In genomic region chr1:18085387-18086074, GRCh38 we compare ENCODE assay signal across 23 cellular contexts. TPM values are rescaled to one million over a fixed set of nuclear protein-coding genes. Genes with fewer than 3 reads are reported as not detected.
A peak's percentile ranks its signal among the peaks of the same experiment; 100 is the strongest.
DNase-seq lines count a peak whose midpoint lies in the region; ATAC-seq, FAIRE-seq and TF ChIP-seq lines count a peak whose summit lies in the region.
"Had no signal": no experiment of that assay in that cellular context is flagged by ENCODE, and none has a peak within 500 bp of the region (broad histone marks: within the 10 kb centered on the region; RNA-seq: fewer than 3 reads in every experiment).

No MANE protein-coding gene starts in this region.

- no peaks in the 10 kb centered on the region for H3K27me3 ChIP-seq in bronchial epithelial cell (ENCODE audit: control insufficient read depth, insufficient read depth, low read length)

- FAIRE-seq in bronchial epithelial cell (lab: Jason Lieb, UNC): peak; percentile 28
- FAIRE-seq: A549, GM12891, GM18507, H1 had no signal

- no peaks in the 10 kb centered on the region for H3K9me3 ChIP-seq in HEK293 (ENCODE audit: control insufficient read depth, insufficient read depth, low read depth, low read length)
- H3K9me3 ChIP-seq: A549 had no signal

- no peak for TF ChIP-seq CTCF in HEK293 (tag by site-specific recombination; IDR thresholded peaks at IDR 0.05)
- no peak for TF ChIP-seq CTCF in bronchial epithelial cell (IDR thresholded peaks at IDR 0.05; ENCODE audit: insufficient read depth, low read length, severe bottlenecking)

- POLR2A ChIA-PET in HEK293 (lab: Yijun Ruan, JAX): no interaction called here

- H3K27ac ChIP-seq in HEK293 (ENCODE audit: extremely low read depth, low read depth, low read length): no peak overlapping the region
- H3K27ac ChIP-seq: A549 had no signal

- CTCF ChIA-PET in HEK293 (lab: Yijun Ruan, JAX): interaction anchor here (0.6 to 1.5 kb wide), 7 partner anchors 15 to 442 kb away, joined by 3 to 5 read pairs (median 3); no protein-coding TSS in a partner anchor

- no peak overlapping the region for H3K4me3 ChIP-seq in HEK293 (ENCODE audit: low read depth, low read length)
- H3K4me3 ChIP-seq in bronchial epithelial cell (ENCODE audit: low read depth, low read length): no peak overlapping the region
- H3K4me3 ChIP-seq: A549 had no signal

- DNase-seq in NCI-H82 (lab: John Stamatoyannopoulos, UW): peak; percentile 59
- no peak for DNase-seq in NCI-H82 treated with DMSO at 0.1 percent for 48 hours (lab: John Stamatoyannopoulos, UW; ENCODE audit: unreplicated experiment)
- DNase-seq in bronchial epithelial cell (ENCODE audit: low read depth): no peak
- DNase-seq in putamen (ENCODE audit: low spot score): peak; percentile 49
- DNase-seq: 8988T; C1 segment of cervical spinal cord; Calu3; CD4-positive, alpha-beta memory T cell; COR-L47; DMS53; DMS79 treated with DMSO at 0.1 percent for 48 hours; GF-D8; H7; HCEC 1CT had no signal

- ATAC-seq in HG02852 (IDR thresholded peaks at IDR 0.05; ENCODE audit: unreplicated experiment) (no peak), HG02798 (IDR thresholded peaks at IDR 0.05; ENCODE audit: poor library complexity, unreplicated experiment) (no peak)
- ATAC-seq: A549 had no signal

- H3K4me1 ChIP-seq in HEK293 (ENCODE audit: control insufficient read depth, insufficient read depth, low read length): no peaks in the 10 kb centered on the region
- H3K4me1 ChIP-seq: A549 had no signal

- no peaks in the 10 kb centered on the region for H3K36me3 ChIP-seq in HEK293 (ENCODE audit: control insufficient read depth in 2 of 2, insufficient read depth in 1 of 2, low read length in 2 of 2)
- no peaks in the 10 kb centered on the region for H3K36me3 ChIP-seq in bronchial epithelial cell (ENCODE audit: control insufficient read depth, insufficient read depth, low read length)

TF ChIP-seq in HEK293, 187 proteins besides CTCF, POLR2A, EP300 and RAD21:
- TF ChIP-seq ZNF221 (tag by site-specific recombination; IDR thresholded peaks at IDR 0.05; ENCODE audit: borderline replicate concordance): no peak
- TF ChIP-seq SP2 (tag by site-specific recombination; IDR thresholded peaks at IDR 0.05): no peak
- no peak for TF ChIP-seq GLIS2 (tag by site-specific recombination; IDR thresholded peaks at IDR 0.05)
- TF ChIP-seq ZNF670 (tag by site-specific recombination; IDR thresholded peaks at IDR 0.05; ENCODE audit: low read depth): no peak
- TF ChIP-seq ZIC2 (tag by site-specific recombination; IDR thresholded peaks at IDR 0.05): peak; percentile 29; the same call in 1 of the 2 replicates

RNA-seq across cellular contexts. Expression of gene IGSF21, which starts 22.1 kb away (rescaled TPM):
- not detected in 2 replicates for total RNA-seq in bronchial epithelial cell
- total RNA-seq: Calu3; CD4-positive, alpha-beta memory T cell; Daoy; G401 had no signal

Comparison
In these comparisons a context has a peak if more than half of its experiments do, and no peak if none do; other contexts are left out.
1. DNase-seq: peak in NCI-H82 (single experiment) and putamen (single experiment); none in NCI-H82 treated with DMSO at 0.1 percent for 48 hours (single experiment) and bronchial epithelial cell (single experiment).